In genomic region chr12:54279632-54280400, GRCh38 we compare ENCODE assay signal across 8 cellular contexts. TPM values are rescaled to one million over a fixed set of nuclear protein-coding genes. Genes with fewer than 3 reads are reported as not detected.
DNase-seq lines count a peak whose midpoint lies in the region; ATAC-seq and TF ChIP-seq lines count a peak whose summit lies in the region.

Gene CBX5, minus strand, starts transcription at chr12:54280122. Its CDS starts 22,472 bp downstream, at chr12:54257650.

- ATAC-seq in HG02610 (IDR thresholded peaks at IDR 0.05; ENCODE audit: unreplicated experiment): peak; percentile 73
- ATAC-seq in activated naive CD4-positive, alpha-beta T cell treated with anti-CD3 and anti-CD28 coated beads, Interleukin-2, amount 50 U/mL, for 72 hours: peak; percentile 76 to 79
- ATAC-seq in thoracic aorta (ENCODE audit: insufficient number of reproducible peaks, low FRiP score, low read depth): peak; percentile 88

- H2AFZ ChIP-seq in SK-N-SH (ENCODE audit: low read depth) (peak within 1 kb of the TSS; percentile 52; the same call in 1 of the 2 replicates), osteoblast (ENCODE audit: low read length) (peak within 1 kb of the TSS; percentile 96)

- H3K4me3 Mint-ChIP-seq in glutamatergic neuron (ENCODE audit: unreplicated experiment): no peak within 1 kb of the TSS

- peaks cover 2% of the 10 kb centered on the region for H3K27me3 Mint-ChIP-seq in glutamatergic neuron (ENCODE audit: unreplicated experiment)

- H3K27ac ChIP-seq in SK-N-SH (ENCODE audit: low read depth in 2 of 2, low read length in 1 of 2): peak within 1 kb of the TSS; percentile 93 to 99
- H3K27ac ChIP-seq in osteoblast (ENCODE audit: low read depth, low read length): peak within 1 kb of the TSS; percentile 99
- H3K27ac ChIP-seq in thoracic aorta: peak within 1 kb of the TSS; percentile 95 to 96

- peak in 1 of 2 experiments; percentile 4; a peak in 1 of 4 replicates for TF ChIP-seq EP300 in SK-N-SH (IDR thresholded peaks at IDR 0.05; ENCODE audit: borderline replicate concordance in 1 of 2, low read depth in 1 of 2, low read length in 1 of 2)

- peaks cover 49% of the 10 kb centered on the region for H3F3A ChIP-seq in SK-N-SH (replicated peaks; ENCODE audit: insufficient read depth)

- H3K9ac ChIP-seq in SK-N-SH: peak within 1 kb of the TSS; percentile 98

- H3K9me3 ChIP-seq in SK-N-SH (no peaks in the 10 kb centered on the region), osteoblast (ENCODE audit: low read depth, low read length) (no peaks in the 10 kb centered on the region), thoracic aorta (no peaks in the 10 kb centered on the region)

- no peaks in the 10 kb centered on the region for H3K9me3 Mint-ChIP-seq in activated naive CD4-positive, alpha-beta T cell treated with anti-CD3 and anti-CD28 coated beads, Interleukin-2, amount 50 U/mL, for 72 hours
- no peaks in the 10 kb centered on the region for H3K9me3 Mint-ChIP-seq in glutamatergic neuron (ENCODE audit: unreplicated experiment)

- no peaks in the 10 kb centered on the region for H3K9me2 ChIP-seq in SK-N-SH

- peak; percentile 28; the same call in 1 of the 2 replicates for TF ChIP-seq RAD21 in SK-N-SH (IDR thresholded peaks at IDR 0.05; ENCODE audit: low read length)

- peaks cover 34 to 35% of the 10 kb centered on the region in 2 experiments for H3K36me3 ChIP-seq in SK-N-SH (replicated peaks in 1 of 2; ENCODE audit: control insufficient read depth in 1 of 2, insufficient read depth in 2 of 2, low read length in 1 of 2)
- peaks cover 32% of the 10 kb centered on the region for H3K36me3 ChIP-seq in osteoblast (ENCODE audit: insufficient read depth, low read length)
- peaks cover 23% of the 10 kb centered on the region for H3K36me3 ChIP-seq in thoracic aorta

- H3K4me1 Mint-ChIP-seq in glutamatergic neuron (ENCODE audit: low read depth, unreplicated experiment): peaks cover 39% of the 10 kb centered on the region

- H3K79me2 ChIP-seq in SK-N-SH (ENCODE audit: insufficient read depth): peaks cover 87% of the 10 kb centered on the region
- peaks cover 83% of the 10 kb centered on the region for H3K79me2 ChIP-seq in osteoblast (ENCODE audit: insufficient read depth, low read length)

- H4K20me1 ChIP-seq in SK-N-SH (ENCODE audit: insufficient read depth) (peaks cover 38% of the 10 kb centered on the region), osteoblast (ENCODE audit: insufficient read depth, low read length) (peaks cover 38% of the 10 kb centered on the region)

- peaks cover 1 to 12% of the 10 kb centered on the region in 2 donors for H3K36me3 Mint-ChIP-seq in activated naive CD4-positive, alpha-beta T cell treated with anti-CD3 and anti-CD28 coated beads, Interleukin-2, amount 50 U/mL, for 72 hours
- H3K36me3 Mint-ChIP-seq in glutamatergic neuron (ENCODE audit: unreplicated experiment): no peaks in the 10 kb centered on the region

- H3K4me2 ChIP-seq in SK-N-SH (peak within 1 kb of the TSS; percentile 98), osteoblast (ENCODE audit: insufficient read depth, low read length) (peak within 1 kb of the TSS; percentile 99)

- no peak for TF ChIP-seq CTCF in GM10248 (IDR thresholded peaks at IDR 0.05; ENCODE audit: control extremely low read depth, extremely low read depth, low read depth, missing control alignments)
- no peak for TF ChIP-seq CTCF in SK-N-SH (IDR thresholded peaks at IDR 0.05)
- TF ChIP-seq CTCF in glutamatergic neuron (IDR thresholded peaks at IDR 0.05; ENCODE audit: partially characterized antibody, unreplicated experiment): no peak
- TF ChIP-seq CTCF in osteoblast (IDR thresholded peaks at IDR 0.05; ENCODE audit: extremely low read depth, low read depth, low read length): no peak
- no peak for TF ChIP-seq CTCF in thoracic aorta (IDR thresholded peaks at IDR 0.05)

- H3K27me3 ChIP-seq in SK-N-SH (ENCODE audit: insufficient read depth) (no peaks in the 10 kb centered on the region), osteoblast (ENCODE audit: insufficient read depth, low read length) (no peaks in the 10 kb centered on the region), thoracic aorta (replicated peaks; ENCODE audit: insufficient read depth) (no peaks in the 10 kb centered on the region)

- CTCF ChIA-PET in GM10248 (lab: Yijun Ruan, JAX) (interaction anchor here (0.9 to 2.9 kb wide), 9 partner anchors 12 to 120 kb away, joined by 3 to 15 read pairs (median 5); partner anchors contain the start of gene COPZ1), SK-N-SH (lab: Yijun Ruan, JAX) (interaction anchor here (0.7 to 2.9 kb wide), 13 partner anchors 15 to 242 kb away, joined by 3 to 13 read pairs (median 4); no protein-coding TSS in a partner anchor)

- POLR2A ChIA-PET in GM10248 (lab: Yijun Ruan, JAX): interaction anchor here (0.5 to 2.8 kb wide), 18 partner anchors 10 to 1583 kb away, joined by 3 to 49 read pairs (median 4); partner anchors contain the start of genes COPZ1 and TARBP2
- POLR2A ChIA-PET in SK-N-SH (lab: Yijun Ruan, JAX): interaction anchor here (0.7 to 3.5 kb wide), 27 partner anchors 8 to 262 kb away, joined by 3 to 36 read pairs (median 4); partner anchors contain the start of genes COPZ1, HOXC4 and HOXC5

- peaks cover 15 to 26% of the 10 kb centered on the region in 2 experiments; a peak in 3 of 4 replicates for H3K4me1 ChIP-seq in SK-N-SH (ENCODE audit: control insufficient read depth in 1 of 2, insufficient read depth in 2 of 2, low read depth in 1 of 2, low read length in 1 of 2)
- H3K4me1 ChIP-seq in osteoblast (ENCODE audit: insufficient read depth, low read length): peaks cover 42% of the 10 kb centered on the region
- H3K4me1 ChIP-seq in thoracic aorta (ENCODE audit: control insufficient read depth in 1 of 2, low read depth in 2 of 2): peaks cover 46 to 56% of the 10 kb centered on the region in 2 donors

- peak; percentile 96 for DNase-seq in GM10248 (ENCODE audit: extremely low spot score)
- DNase-seq in NCI-H1092 (lab: John Stamatoyannopoulos, UW): peak; percentile 100
- peak; percentile 92 for DNase-seq in SK-N-SH
- peak; percentile 98 to 100 for DNase-seq in activated naive CD4-positive, alpha-beta T cell treated with anti-CD3 and anti-CD28 coated beads, Interleukin-2, amount 50 U/mL, for 72 hours (ENCODE audit: low spot score in 2 of 2)
- DNase-seq in glutamatergic neuron: peak; percentile 99
- peak; percentile 98 for DNase-seq in osteoblast (ENCODE audit: insufficient read length, low spot score, missing footprints)
- peak; percentile 97 for DNase-seq in thoracic aorta (ENCODE audit: low spot score)

- H3K27ac Mint-ChIP-seq in activated naive CD4-positive, alpha-beta T cell treated with anti-CD3 and anti-CD28 coated beads, Interleukin-2, amount 50 U/mL, for 72 hours: no peak within 1 kb of the TSS
- no peak within 1 kb of the TSS for H3K27ac Mint-ChIP-seq in glutamatergic neuron (ENCODE audit: unreplicated experiment)

- under 1% methylated on average over 38 of the region's 46 CpGs for WGBS in SK-N-SH (ENCODE audit: low lambda C conversion rate)

- H3K4me3 ChIP-seq in SK-N-SH (ENCODE audit: low read depth in 2 of 2, low read length in 1 of 2) (peak within 1 kb of the TSS; percentile 80 to 88), osteoblast (ENCODE audit: insufficient read depth, low read length) (peak within 1 kb of the TSS; percentile 97), thoracic aorta (peak within 1 kb of the TSS; percentile 85)

TF ChIP-seq in SK-N-SH, 30 proteins besides CTCF, POLR2A, EP300 and RAD21 (continues in another document):
- no peak for TF ChIP-seq RFX5 (IDR thresholded peaks at IDR 0.05; ENCODE audit: low read length)
- TF ChIP-seq SMC3 (IDR thresholded peaks at IDR 0.05; ENCODE audit: low read depth, low read length): no peak
- peak; percentile 61 for TF ChIP-seq CHD2 (IDR thresholded peaks at IDR 0.05; ENCODE audit: low read length, partially characterized antibody)
- TF ChIP-seq USF2 (IDR thresholded peaks at IDR 0.05; ENCODE audit: borderline replicate concordance, low read depth, low read length): no peak
- TF ChIP-seq RCOR1 (IDR thresholded peaks at IDR 0.05; ENCODE audit: low read length): 0 out of 2 replicates have a peak, but pooled peaks have one; percentile 35
- peak; percentile 95 for TF ChIP-seq POLR2AphosphoS5 (IDR thresholded peaks at IDR 0.05; ENCODE audit: low read depth, low read length)
- TF ChIP-seq MAX (IDR thresholded peaks at IDR 0.05; ENCODE audit: low read depth): peak; percentile 93
- TF ChIP-seq, protein P1, sequence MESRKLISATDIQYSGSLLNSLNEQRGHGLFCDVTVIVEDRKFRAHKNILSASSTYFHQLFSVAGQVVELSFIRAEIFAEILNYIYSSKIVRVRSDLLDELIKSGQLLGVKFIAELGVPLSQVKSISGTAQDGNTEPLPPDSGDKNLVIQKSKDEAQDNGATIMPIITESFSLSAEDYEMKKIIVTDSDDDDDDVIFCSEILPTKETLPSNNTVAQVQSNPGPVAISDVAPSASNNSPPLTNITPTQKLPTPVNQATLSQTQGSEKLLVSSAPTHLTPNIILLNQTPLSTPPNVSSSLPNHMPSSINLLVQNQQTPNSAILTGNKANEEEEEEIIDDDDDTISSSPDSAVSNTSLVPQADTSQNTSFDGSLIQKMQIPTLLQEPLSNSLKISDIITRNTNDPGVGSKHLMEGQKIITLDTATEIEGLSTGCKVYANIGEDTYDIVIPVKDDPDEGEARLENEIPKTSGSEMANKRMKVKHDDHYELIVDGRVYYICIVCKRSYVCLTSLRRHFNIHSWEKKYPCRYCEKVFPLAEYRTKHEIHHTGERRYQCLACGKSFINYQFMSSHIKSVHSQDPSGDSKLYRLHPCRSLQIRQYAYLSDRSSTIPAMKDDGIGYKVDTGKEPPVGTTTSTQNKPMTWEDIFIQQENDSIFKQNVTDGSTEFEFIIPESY (IDR thresholded peaks at IDR 0.05; ENCODE audit: borderline replicate concordance, low read depth): no peak
- TF ChIP-seq SIN3A (IDR thresholded peaks at IDR 0.05; ENCODE audit: borderline replicate concordance, low read depth, low read length): peak; percentile 61; the same call in 1 of the 2 replicates

RNA-seq across cellular contexts. Expression of gene CBX5, which starts in this region (rescaled TPM):
- polyA plus RNA-seq in SK-N-SH (2012; rRNA removed): 11.6 and 14.1 TPM in 2 replicates
- 15.2 and 17.9 TPM in 2 replicates for polyA plus RNA-seq in SK-N-SH (2012; cell fraction: cytosol; rRNA removed)
- 8.3 and 12.6 TPM in 2 replicates for polyA plus RNA-seq in SK-N-SH (2012; cell fraction: nucleus; rRNA removed)
- total RNA-seq in activated naive CD4-positive, alpha-beta T cell treated with anti-CD3 and anti-CD28 coated beads, Interleukin-2, amount 50 U/mL, for 72 hours: 100 to 1,000 TPM; 115 to 169 TPM
- total RNA-seq in glutamatergic neuron (ENCODE audit: unreplicated experiment) (225 TPM), osteoblast (37.1 and 37.6 TPM in 2 replicates), thoracic aorta (10 to 100 TPM; 37.6 to 52.7 TPM)

Comparison
In these comparisons a context has a peak if more than half of its experiments do, and no peak if none do; other contexts are left out.
1. Peak in every context shown above with its lines: DNase-seq, ATAC-seq, H3K4me3 ChIP-seq and H3K27ac ChIP-seq.